ENCODE assay signal across 7 cellular contexts in genomic region chr10:68406815-68407585, GRCh38. TPM values are rescaled to one million over a fixed set of nuclear protein-coding genes. Genes with fewer than 3 reads are reported as not detected.
A peak's percentile ranks its signal among the peaks of the same experiment; 100 is the strongest.
DNase-seq lines count a peak whose midpoint lies in the region; ATAC-seq and TF ChIP-seq lines count a peak whose summit lies in the region.

A gene with protein sequence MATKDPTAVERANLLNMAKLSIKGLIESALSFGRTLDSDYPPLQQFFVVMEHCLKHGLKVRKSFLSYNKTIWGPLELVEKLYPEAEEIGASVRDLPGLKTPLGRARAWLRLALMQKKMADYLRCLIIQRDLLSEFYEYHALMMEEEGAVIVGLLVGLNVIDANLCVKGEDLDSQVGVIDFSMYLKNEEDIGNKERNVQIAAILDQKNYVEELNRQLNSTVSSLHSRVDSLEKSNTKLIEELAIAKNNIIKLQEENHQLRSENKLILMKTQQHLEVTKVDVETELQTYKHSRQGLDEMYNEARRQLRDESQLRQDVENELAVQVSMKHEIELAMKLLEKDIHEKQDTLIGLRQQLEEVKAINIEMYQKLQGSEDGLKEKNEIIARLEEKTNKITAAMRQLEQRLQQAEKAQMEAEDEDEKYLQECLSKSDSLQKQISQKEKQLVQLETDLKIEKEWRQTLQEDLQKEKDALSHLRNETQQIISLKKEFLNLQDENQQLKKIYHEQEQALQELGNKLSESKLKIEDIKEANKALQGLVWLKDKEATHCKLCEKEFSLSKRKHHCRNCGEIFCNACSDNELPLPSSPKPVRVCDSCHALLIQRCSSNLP (minus strand): TSS chr10:68407277. CDS start chr10:68407189, 88 bp downstream.

- H3K36me3 ChIP-seq in sigmoid colon = no peaks in the 10 kb centered on the region

- TF ChIP-seq CTCF in GM13976 (IDR thresholded peaks at IDR 0.05; ENCODE audit: borderline replicate concordance, control extremely low read depth, extremely low read depth, insufficient read depth, missing control alignments) (peak; percentile 95), sigmoid colon (IDR thresholded peaks at IDR 0.05) (peak in 3 of 4 experiments; percentile 40 to 76 (median 41))

- H3K4me3 ChIP-seq in sigmoid colon = peak within 1 kb of the TSS; percentile 94 to 98 (median 97)

- H3K4me1 ChIP-seq in sigmoid colon = peaks cover 0 to 16% (median 9%) of the 10 kb centered on the region in 4 donors

- peak; percentile 95 for DNase-seq in GM13976 (ENCODE audit: low spot score)
- peak; percentile 67 for DNase-seq in NCI-H1092 treated with DMSO at 0.1 percent for 48 hours (lab: John Stamatoyannopoulos, UW)
- peak; percentile 52 for DNase-seq in T-helper 22 cell (ENCODE audit: low read depth)
- peak; percentile 95 for DNase-seq in astrocyte of the hippocampus (ENCODE audit: low read depth, low spot score)
- DNase-seq in hypothalamus (lab: John Stamatoyannopoulos, UW) = peak; percentile 15 to 94 (median 79)
- peak; percentile 87 for DNase-seq in sigmoid colon

- intact Hi-C loops in sigmoid colon (cut with DNase I) = loop anchor here (5.0 to 10.0 kb wide), 3 partner anchors 72 to 488 kb away; partner anchors contain the start of genes HNRNPH3, PBLD and SLC25A16

- in situ Hi-C loops in GM13976 (cut with MboI; ENCODE audit: low sequenced_read_pairs, unreplicated experiment) = no loop called here

- 0 to 1% methylated on average over 84 of the region's 84 CpGs for WGBS in sigmoid colon, 2 donors

- peak; percentile 97 for ATAC-seq in HG02642 (IDR thresholded peaks at IDR 0.05; ENCODE audit: poor library complexity, unreplicated experiment)

- no peaks in the 10 kb centered on the region for H3K9me3 ChIP-seq in sigmoid colon

- H3K27ac ChIP-seq in sigmoid colon = peak within 1 kb of the TSS; percentile 92 to 97 (median 96)

- no peaks in the 10 kb centered on the region for H3K27me3 ChIP-seq in sigmoid colon

- no peak for TF ChIP-seq EP300 in sigmoid colon (IDR thresholded peaks at IDR 0.05)

- TF ChIP-seq POLR2A in sigmoid colon (IDR thresholded peaks at IDR 0.05) = no peak

RNA-seq across cellular contexts. Expression of the gene that starts here (rescaled TPM):
- total RNA-seq in sigmoid colon = 10 to 100 TPM; 19.3 to 34.9 (median 26.7) TPM
- polyA plus RNA-seq in sigmoid colon = 1 to 10 TPM; 5.8 to 6.0 (median 5.9) TPM

Comparison
In these comparisons a context has a peak if more than half of its experiments do, and no peak if none do; other contexts are left out.
1. Peak in every context shown above with its lines: DNase-seq, ATAC-seq, H3K4me3 ChIP-seq and H3K27ac ChIP-seq.